Comparison of ENCODE assay signal across 1 cellular context in the genomic region with DNA sequence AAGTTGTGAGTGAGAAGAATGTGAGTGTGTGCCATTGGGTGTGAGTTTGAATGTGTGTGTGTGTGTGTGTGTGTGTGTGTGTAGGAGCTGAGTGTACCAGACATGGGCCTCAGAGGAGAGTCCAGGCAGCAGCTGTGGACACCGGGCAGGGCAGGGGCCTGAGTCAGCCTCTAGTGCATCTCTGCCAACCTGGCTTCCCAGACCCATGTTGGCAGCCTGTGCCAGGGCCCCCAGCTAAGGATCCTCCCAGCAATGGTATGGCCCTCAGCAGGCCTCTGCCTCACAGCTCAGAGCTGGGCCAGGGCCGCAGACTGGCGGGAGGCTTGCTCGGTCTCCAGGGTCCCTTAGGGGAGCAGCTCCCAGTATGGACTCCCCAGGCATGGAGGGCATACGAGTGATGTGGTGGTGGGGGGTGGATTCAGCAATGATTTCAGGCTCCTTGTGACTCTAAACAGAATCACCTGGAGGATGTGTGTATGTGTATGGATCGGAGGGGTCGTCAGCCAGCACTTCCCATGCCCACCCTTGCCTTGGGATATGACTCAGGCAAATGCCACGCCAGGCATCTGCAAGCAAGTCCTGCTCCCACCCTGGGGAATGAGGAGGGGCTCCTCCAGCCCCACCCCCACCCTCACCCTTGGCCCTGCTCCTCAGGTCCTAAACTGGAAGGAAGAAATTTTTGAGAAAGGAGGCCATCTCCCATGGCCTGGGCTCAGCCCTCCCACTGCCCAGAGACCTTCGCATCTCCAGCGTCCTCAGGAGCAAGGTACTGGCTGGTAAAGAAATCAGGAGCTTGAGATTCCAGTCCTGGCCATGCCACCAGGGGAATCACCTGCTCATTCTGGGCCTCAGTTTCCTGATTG.
TF ChIP-seq lines count a peak whose summit lies in the region.

No MANE protein-coding gene starts in this region.

TF ChIP-seq in WTC11, 78 proteins besides CTCF, POLR2A, EP300 and RAD21 (continued from another document):
- no peak for TF ChIP-seq ZNF425 (CRISPR knock-in tag; conservative IDR thresholded peaks at IDR 0.05)
- no peak for TF ChIP-seq SMAD4 (CRISPR knock-in tag; IDR thresholded peaks at IDR 0.05)
- TF ChIP-seq USF1 (CRISPR knock-in tag; IDR thresholded peaks at IDR 0.05), result no peak
- TF ChIP-seq, protein P1, sequence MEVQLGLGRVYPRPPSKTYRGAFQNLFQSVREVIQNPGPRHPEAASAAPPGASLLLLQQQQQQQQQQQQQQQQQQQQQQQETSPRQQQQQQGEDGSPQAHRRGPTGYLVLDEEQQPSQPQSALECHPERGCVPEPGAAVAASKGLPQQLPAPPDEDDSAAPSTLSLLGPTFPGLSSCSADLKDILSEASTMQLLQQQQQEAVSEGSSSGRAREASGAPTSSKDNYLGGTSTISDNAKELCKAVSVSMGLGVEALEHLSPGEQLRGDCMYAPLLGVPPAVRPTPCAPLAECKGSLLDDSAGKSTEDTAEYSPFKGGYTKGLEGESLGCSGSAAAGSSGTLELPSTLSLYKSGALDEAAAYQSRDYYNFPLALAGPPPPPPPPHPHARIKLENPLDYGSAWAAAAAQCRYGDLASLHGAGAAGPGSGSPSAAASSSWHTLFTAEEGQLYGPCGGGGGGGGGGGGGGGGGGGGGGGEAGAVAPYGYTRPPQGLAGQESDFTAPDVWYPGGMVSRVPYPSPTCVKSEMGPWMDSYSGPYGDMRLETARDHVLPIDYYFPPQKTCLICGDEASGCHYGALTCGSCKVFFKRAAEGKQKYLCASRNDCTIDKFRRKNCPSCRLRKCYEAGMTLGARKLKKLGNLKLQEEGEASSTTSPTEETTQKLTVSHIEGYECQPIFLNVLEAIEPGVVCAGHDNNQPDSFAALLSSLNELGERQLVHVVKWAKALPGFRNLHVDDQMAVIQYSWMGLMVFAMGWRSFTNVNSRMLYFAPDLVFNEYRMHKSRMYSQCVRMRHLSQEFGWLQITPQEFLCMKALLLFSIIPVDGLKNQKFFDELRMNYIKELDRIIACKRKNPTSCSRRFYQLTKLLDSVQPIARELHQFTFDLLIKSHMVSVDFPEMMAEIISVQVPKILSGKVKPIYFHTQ (CRISPR knock-in tag; IDR thresholded peaks at IDR 0.05), result no peak
- no peak for TF ChIP-seq ZNF219 (CRISPR knock-in tag; IDR thresholded peaks at IDR 0.05; ENCODE audit: borderline replicate concordance)
- TF ChIP-seq ZNF232 (CRISPR knock-in tag; IDR thresholded peaks at IDR 0.05), result no peak
- TF ChIP-seq, protein P2, sequence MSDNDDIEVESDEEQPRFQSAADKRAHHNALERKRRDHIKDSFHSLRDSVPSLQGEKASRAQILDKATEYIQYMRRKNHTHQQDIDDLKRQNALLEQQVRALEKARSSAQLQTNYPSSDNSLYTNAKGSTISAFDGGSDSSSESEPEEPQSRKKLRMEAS (CRISPR knock-in tag; IDR thresholded peaks at IDR 0.05), result no peak
- no peak for TF ChIP-seq GRHL2 (CRISPR knock-in tag; IDR thresholded peaks at IDR 0.05; ENCODE audit: insufficient replicate concordance, severe bottlenecking)
- TF ChIP-seq, protein P3, sequence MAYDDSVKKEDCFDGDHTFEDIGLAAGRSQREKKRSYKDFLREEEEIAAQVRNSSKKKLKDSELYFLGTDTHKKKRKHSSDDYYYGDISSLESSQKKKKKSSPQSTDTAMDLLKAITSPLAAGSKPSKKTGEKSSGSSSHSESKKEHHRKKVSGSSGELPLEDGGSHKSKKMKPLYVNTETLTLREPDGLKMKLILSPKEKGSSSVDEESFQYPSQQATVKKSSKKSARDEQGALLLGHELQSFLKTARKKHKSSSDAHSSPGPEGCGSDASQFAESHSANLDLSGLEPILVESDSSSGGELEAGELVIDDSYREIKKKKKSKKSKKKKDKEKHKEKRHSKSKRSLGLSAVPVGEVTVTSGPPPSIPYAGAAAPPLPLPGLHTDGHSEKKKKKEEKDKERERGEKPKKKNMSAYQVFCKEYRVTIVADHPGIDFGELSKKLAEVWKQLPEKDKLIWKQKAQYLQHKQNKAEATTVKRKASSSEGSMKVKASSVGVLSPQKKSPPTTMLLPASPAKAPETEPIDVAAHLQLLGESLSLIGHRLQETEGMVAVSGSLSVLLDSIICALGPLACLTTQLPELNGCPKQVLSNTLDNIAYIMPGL (CRISPR knock-in tag; IDR thresholded peaks at IDR 0.05), result no peak
- TF ChIP-seq KAT7 (CRISPR knock-in tag; IDR thresholded peaks at IDR 0.05; ENCODE audit: borderline replicate concordance), result no peak
- TF ChIP-seq EMX1 (CRISPR knock-in tag; IDR thresholded peaks at IDR 0.05), result no peak
- TF ChIP-seq ZNF512 (CRISPR knock-in tag; IDR thresholded peaks at IDR 0.05; ENCODE audit: borderline replicate concordance), result no peak
- no peak for TF ChIP-seq USF2 (CRISPR knock-in tag; IDR thresholded peaks at IDR 0.05)
- no peak for TF ChIP-seq ZNF416 (CRISPR knock-in tag; IDR thresholded peaks at IDR 0.05)
- TF ChIP-seq ZNF396 (CRISPR knock-in tag; IDR thresholded peaks at IDR 0.05; ENCODE audit: borderline replicate concordance), result no peak
TF ChIP-seq in WTC11: peak in this region for 0.
